ENCODE assay signal across 25 cellular contexts in genomic region chr4:154542264-154542879, GRCh38. TPM values are rescaled to one million over a fixed set of nuclear protein-coding genes. Genes with fewer than 3 reads are reported as not detected.
A peak's percentile ranks its signal among the peaks of the same experiment; 100 is the strongest.
DNase-seq lines count a peak whose midpoint lies in the region; ATAC-seq, FAIRE-seq and TF ChIP-seq lines count a peak whose summit lies in the region.
"Had no signal": no experiment of that assay in that cellular context is flagged by ENCODE, and none has a peak within 500 bp of the region (broad histone marks: within the 10 kb centered on the region; RNA-seq: fewer than 3 reads in every experiment).

No MANE protein-coding gene starts in this region.

- no peak overlapping the region for H3K4me3 Mint-ChIP-seq in CD4-positive, alpha-beta T cell
- H3K4me3 Mint-ChIP-seq in endothelial cell (ENCODE audit: unreplicated experiment): peak overlapping the region; percentile 49
- H3K4me3 Mint-ChIP-seq: CD4-positive, alpha-beta memory T cell; IgD-negative memory B cell had no signal

- CTCF ChIA-PET in SK-N-SH (lab: Yijun Ruan, JAX): interaction anchor here (2.4 kb wide), 1 partner anchor 17 kb away, joined by 11 read pairs; no protein-coding TSS in a partner anchor
- CTCF ChIA-PET in CD4-positive, alpha-beta T cell (lab: Charles Lee): no interaction called here

- no peaks in the 10 kb centered on the region for H3K9me2 ChIP-seq in SK-N-SH

- no peak for TF ChIP-seq EP300 in SK-N-SH (IDR thresholded peaks at IDR 0.05; ENCODE audit: borderline replicate concordance in 1 of 2, low read depth in 1 of 2, low read length in 1 of 2)

- no peak for TF ChIP-seq RAD21 in SK-N-SH (IDR thresholded peaks at IDR 0.05; ENCODE audit: low read length)

- peaks cover 9% of the 10 kb centered on the region; the same call in 1 of the 2 replicates for H3K79me2 ChIP-seq in SK-N-SH (ENCODE audit: insufficient read depth)

- POLR2A ChIA-PET in SK-N-SH (lab: Yijun Ruan, JAX): no interaction called here
- POLR2A ChIA-PET in CD4-positive, alpha-beta T cell (lab: Charles Lee): no interaction called here

- H3K27me3 ChIP-seq in SK-N-SH (ENCODE audit: insufficient read depth) (no peaks in the 10 kb centered on the region), small intestine (ENCODE audit: control insufficient read depth in 2 of 2, insufficient read depth in 2 of 2, low read length in 2 of 2) (no peaks in the 10 kb centered on the region)
- no peaks in the 10 kb centered on the region for H3K27me3 ChIP-seq in CD4-positive, alpha-beta T cell (ENCODE audit: control insufficient read depth, insufficient read depth, low read length)

- ATAC-seq in SK-N-SH treated with all-trans-retinoic acid at 6 μM for 48 hours (no peak), HG02840 (IDR thresholded peaks at IDR 0.05; ENCODE audit: low FRiP score, unreplicated experiment) (no peak)
- ATAC-seq in CD4-positive, alpha-beta T cell (ENCODE audit: poor library complexity): no peak
- ATAC-seq: A549, GM12878, HCT116, HepG2 had no signal

- peaks cover 15% of the 10 kb centered on the region for H3K4me1 Mint-ChIP-seq in CD4-positive, alpha-beta T cell (ENCODE audit: low read depth)
- peaks cover 3% of the 10 kb centered on the region for H3K4me1 Mint-ChIP-seq in endothelial cell (ENCODE audit: unreplicated experiment)

- no peaks in the 10 kb centered on the region for H4K20me1 ChIP-seq in SK-N-SH (ENCODE audit: insufficient read depth)

- peaks cover 4% of the 10 kb centered on the region for H3F3A ChIP-seq in SK-N-SH (replicated peaks; ENCODE audit: insufficient read depth)

- no peaks in the 10 kb centered on the region for H3K9me3 ChIP-seq in SK-N-SH
- no peaks in the 10 kb centered on the region for H3K9me3 ChIP-seq in CD4-positive, alpha-beta T cell (ENCODE audit: control insufficient read depth, low read length)
- no peaks in the 10 kb centered on the region for H3K9me3 ChIP-seq in small intestine (ENCODE audit: control insufficient read depth, low read depth)
- H3K9me3 ChIP-seq: A549 had no signal

- H3K27ac Mint-ChIP-seq in CD4-positive, alpha-beta T cell: peak overlapping the region; percentile 4
- H3K27ac Mint-ChIP-seq in endothelial cell (ENCODE audit: unreplicated experiment): no peak overlapping the region

- peak; percentile 44 for FAIRE-seq in small intestine (lab: Jason Lieb, UNC)
- FAIRE-seq: A549, GM12878, HepG2 had no signal

- H3K36me3 Mint-ChIP-seq in CD4-positive, alpha-beta T cell (ENCODE audit: low read depth): peaks cover 94% of the 10 kb centered on the region
- peaks cover 23% of the 10 kb centered on the region for H3K36me3 Mint-ChIP-seq in endothelial cell (ENCODE audit: low read depth, unreplicated experiment)

- H2AFZ ChIP-seq in SK-N-SH (ENCODE audit: low read depth): no peak overlapping the region

- H3K4me2 ChIP-seq in SK-N-SH: no peak overlapping the region
- H3K4me2 ChIP-seq: A549 had no signal

- TF ChIP-seq CTCF in SK-N-SH (IDR thresholded peaks at IDR 0.05) (no peak), endothelial cell (IDR thresholded peaks at IDR 0.05; ENCODE audit: unreplicated experiment) (no peak)
- no peak for TF ChIP-seq CTCF in CD4-positive, alpha-beta T cell (IDR thresholded peaks at IDR 0.05)

- intact Hi-C loops in CD4-positive, alpha-beta T cell (cut with DNase I, micrococcal nuclease): no loop called here

- H3K4me3 ChIP-seq in SK-N-SH (ENCODE audit: low read depth in 2 of 2, low read length in 1 of 2) (no peak overlapping the region), small intestine (ENCODE audit: low read depth in 1 of 2, low read length in 2 of 2) (no peak overlapping the region)
- H3K4me3 ChIP-seq: A549, GM12878 had no signal

- no peaks in the 10 kb centered on the region for H3K27me3 Mint-ChIP-seq in CD4-positive, alpha-beta T cell
- peaks cover 1% of the 10 kb centered on the region for H3K27me3 Mint-ChIP-seq in endothelial cell (ENCODE audit: unreplicated experiment)
- H3K27me3 Mint-ChIP-seq: CD4-positive, alpha-beta memory T cell; IgD-negative memory B cell had no signal

- H3K4me1 ChIP-seq in SK-N-SH (ENCODE audit: control insufficient read depth in 1 of 2, insufficient read depth in 2 of 2, low read depth in 1 of 2, low read length in 1 of 2): no peaks in the 10 kb centered on the region
- H3K4me1 ChIP-seq in small intestine (ENCODE audit: control insufficient read depth in 2 of 2, insufficient read depth in 1 of 2, low read depth in 1 of 2, low read length in 1 of 2): no peaks in the 10 kb centered on the region
- H3K4me1 ChIP-seq: A549 had no signal

- no peaks in the 10 kb centered on the region for H3K9me3 Mint-ChIP-seq in CD4-positive, alpha-beta T cell
- H3K9me3 Mint-ChIP-seq in endothelial cell (ENCODE audit: unreplicated experiment): no peaks in the 10 kb centered on the region
- H3K9me3 Mint-ChIP-seq: CD4-positive, alpha-beta memory T cell had no signal

- DNase-seq in SK-N-SH (no peak), endothelial cell (ENCODE audit: low spot score) (no peak), small intestine (peak; percentile 60), T-helper 9 cell (no peak)
- DNase-seq in CD4-positive, alpha-beta T cell: no peak
- DNase-seq: AML-193; Calu3; CD4-positive, alpha-beta memory T cell; DMS 273 treated with DMSO at 0.1 percent for 48 hours; DMS53; DND-41; EL; GOT3; H7 had no signal

- H3K27ac ChIP-seq in SK-N-SH (ENCODE audit: low read depth in 2 of 2, low read length in 1 of 2): no peak overlapping the region
- H3K27ac ChIP-seq in CD4-positive, alpha-beta T cell (ENCODE audit: low read depth, low read length): no peak overlapping the region
- H3K27ac ChIP-seq in small intestine (ENCODE audit: low read depth in 1 of 2, low read length in 1 of 2): peak overlapping the region in 1 of 2 donors; percentile 20
- H3K27ac ChIP-seq: 22Rv1, A549, C4-2B had no signal

- H3K36me3 ChIP-seq in SK-N-SH (replicated peaks in 1 of 2; ENCODE audit: control insufficient read depth in 1 of 2, insufficient read depth in 2 of 2, low read length in 1 of 2) (peaks cover 97 to 100% of the 10 kb centered on the region in 2 experiments), small intestine (ENCODE audit: control insufficient read depth in 2 of 2, insufficient read depth in 2 of 2, low read length in 2 of 2) (peaks cover 9 to 18% of the 10 kb centered on the region in 2 donors)

- WGBS in SK-N-SH (ENCODE audit: low lambda C conversion rate): 78% methylated on average over 4 of the region's 4 CpGs
- WGBS in small intestine, 3 donors: 64 to 84% (median 70%) methylated on average over 4 of the region's 4 CpGs

- H3K9ac ChIP-seq in SK-N-SH: no peak overlapping the region

TF ChIP-seq in SK-N-SH treated with all-trans-retinoic acid at 6 μM for 48 hours, 23 proteins besides CTCF, POLR2A, EP300 and RAD21:
- TF ChIP-seq ZNF8 (CRISPR knock-in tag; IDR thresholded peaks at IDR 0.05) (peak; percentile 69; the same call in 1 of the 2 replicates), ZFP3 (CRISPR knock-in tag; IDR thresholded peaks at IDR 0.05) (no peak)

TF ChIP-seq in SK-N-SH, 30 proteins besides CTCF, POLR2A, EP300 and RAD21 (continues in another document):
- no peak for TF ChIP-seq USF2 (IDR thresholded peaks at IDR 0.05; ENCODE audit: borderline replicate concordance, low read depth, low read length)
- TF ChIP-seq NFIC (IDR thresholded peaks at IDR 0.05; ENCODE audit: borderline replicate concordance): no peak
- TF ChIP-seq EZH2phosphoT487 (IDR thresholded peaks at IDR 0.05; ENCODE audit: borderline replicate concordance, low read depth): no peak

RNA-seq across cellular contexts. Expression of gene PLRG1, which starts 7.8 kb away (rescaled TPM):
- 64.8 and 84.6 TPM in 2 replicates for polyA plus RNA-seq in SK-N-SH (2012; rRNA removed)
- polyA plus RNA-seq in SK-N-SH (2012; cell fraction: cytosol; rRNA removed): 64.8 and 70.2 TPM in 2 replicates
- 43.5 and 93.7 TPM in 2 replicates for polyA plus RNA-seq in SK-N-SH (2012; cell fraction: nucleus; rRNA removed)
- 10 to 100 TPM; 41.1 to 44.8 TPM for total RNA-seq in CD4-positive, alpha-beta T cell
- total RNA-seq in endothelial cell (ENCODE audit: unreplicated experiment): 70.6 TPM
- 10 to 100 TPM; 41.8 to 47.0 (median 44.4) TPM for polyA plus RNA-seq in small intestine

RNA-seq across cellular contexts. Expression of gene FGB, which starts 20.4 kb away (rescaled TPM):
- polyA plus RNA-seq in SK-N-SH (2012; rRNA removed) (not detected in 2 replicates), small intestine (under 1 TPM in 1 of 3 donors, not detected in 2; 0.34 TPM)
- polyA plus RNA-seq in SK-N-SH (2012; cell fraction: cytosol; rRNA removed): not detected in 2 replicates
- not detected in 2 replicates for polyA plus RNA-seq in SK-N-SH (2012; cell fraction: nucleus; rRNA removed)
- total RNA-seq in CD4-positive, alpha-beta T cell: not detected
- total RNA-seq in endothelial cell (ENCODE audit: unreplicated experiment): not detected
- total RNA-seq: CD4-positive, alpha-beta memory T cell; G401; H7 had no signal
- polyA plus RNA-seq: BJ; CD4-positive, alpha-beta memory T cell; IgD-negative memory B cell had no signal

RNA-seq across cellular contexts. Expression of gene FGA, which starts 48.2 kb away (rescaled TPM):
- polyA plus RNA-seq in SK-N-SH (2012; rRNA removed): not detected in 2 replicates
- 0.03 TPM in 1 of 2 replicates, not detected in the other for polyA plus RNA-seq in SK-N-SH (2012; cell fraction: cytosol; rRNA removed)
- not detected in 2 replicates for polyA plus RNA-seq in SK-N-SH (2012; cell fraction: nucleus; rRNA removed)
- not detected for total RNA-seq in CD4-positive, alpha-beta T cell
- not detected for total RNA-seq in endothelial cell (ENCODE audit: unreplicated experiment)
- under 1 TPM in 1 of 3 donors, not detected in 2; 0.36 TPM for polyA plus RNA-seq in small intestine
- total RNA-seq: Calu3; CD4-positive, alpha-beta memory T cell; G401; H7 had no signal
- polyA plus RNA-seq: BJ; CD4-positive, alpha-beta memory T cell; GM12878; IgD-negative memory B cell had no signal

RNA-seq across cellular contexts. Expression of gene DCHS2, which starts 50.8 kb away (rescaled TPM):
- not detected in 2 replicates for polyA plus RNA-seq in SK-N-SH (2012; rRNA removed)
- polyA plus RNA-seq in SK-N-SH (2012; cell fraction: cytosol; rRNA removed): not detected in 2 replicates
- not detected in 2 replicates for polyA plus RNA-seq in SK-N-SH (2012; cell fraction: nucleus; rRNA removed)
- under 1 TPM; 0.16 to 0.22 TPM for total RNA-seq in CD4-positive, alpha-beta T cell
- not detected for total RNA-seq in endothelial cell (ENCODE audit: unreplicated experiment)
- under 1 TPM in 1 of 3 donors, not detected in 2; 0.10 TPM for polyA plus RNA-seq in small intestine
- total RNA-seq: G401, HepG2 had no signal
- polyA plus RNA-seq: BJ had no signal
